Comparison of ENCODE assay signal across 17 cellular contexts in the genomic region with DNA sequence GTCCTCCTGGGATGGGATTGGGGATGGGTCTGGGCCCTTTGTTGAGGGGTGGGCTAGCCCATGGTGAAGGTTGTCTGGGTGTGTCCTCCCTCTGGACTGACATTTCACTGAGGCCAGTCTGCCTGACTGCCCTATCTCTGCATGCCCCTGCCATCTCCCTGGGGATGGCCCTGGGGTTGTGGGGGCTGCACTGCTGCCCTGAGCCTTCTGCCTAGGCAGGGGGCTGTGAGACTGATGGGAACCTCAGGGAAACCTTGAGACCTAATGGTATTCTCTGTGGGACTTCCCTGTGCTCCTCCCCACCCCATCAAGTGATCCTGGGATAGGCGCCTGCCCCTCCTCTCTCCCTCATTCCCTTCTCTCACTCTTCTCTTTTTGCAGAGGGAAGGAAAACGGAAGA. TPM values are rescaled to one million over a fixed set of nuclear protein-coding genes. Genes with fewer than 3 reads are reported as not detected.
DNase-seq lines count a peak whose midpoint lies in the region; ATAC-seq and TF ChIP-seq lines count a peak whose summit lies in the region.
"Had no signal": no experiment of that assay in that cellular context is flagged by ENCODE, and none has a peak within 500 bp of the region (broad histone marks: within the 10 kb centered on the region; RNA-seq: fewer than 3 reads in every experiment).

No MANE protein-coding gene starts in this region.

- CTCF ChIA-PET in activated naive CD4-positive, alpha-beta T cell treated with anti-CD3 and anti-CD28 coated beads, Interleukin-2, amount 10 ng/mL, durations not matched to agents 7 days and 5 days (lab: Charles Lee) = no interaction called here

- H3K4me1 Mint-ChIP-seq in natural killer cell = peaks cover 18 to 61% of the 10 kb centered on the region in 2 donors
- H3K4me1 Mint-ChIP-seq in natural killer cell treated with Interleukin-12 subunit alpha and Interleukin-12 subunit beta and Interleukin-15 and Interleukin-18, amount 100 ng/mL, for 72 hours (ENCODE audit: low read depth in 2 of 2) = peaks cover 12 to 33% of the 10 kb centered on the region in 2 donors
- peaks cover 45% of the 10 kb centered on the region for H3K4me1 Mint-ChIP-seq in endodermal cell
- H3K4me1 Mint-ChIP-seq in neural progenitor cell = peaks cover 78% of the 10 kb centered on the region
- H3K4me1 Mint-ChIP-seq in activated naive CD4-positive, alpha-beta T cell treated with anti-CD3 and anti-CD28 coated beads, Interleukin-2, amount 10 ng/mL, durations not matched to agents 7 days and 5 days = peaks cover 8% of the 10 kb centered on the region

- 46 to 80% methylated on average over 1 to 2 of the region's 2 CpGs for WGBS in endodermal cell (ENCODE audit: insufficient coverage in 1 of 2, insufficient read length in 1 of 2), 2 experiments

- H3K9me3 Mint-ChIP-seq in natural killer cell = no peaks in the 10 kb centered on the region
- H3K9me3 Mint-ChIP-seq in natural killer cell treated with Interleukin-12 subunit alpha and Interleukin-12 subunit beta and Interleukin-15 and Interleukin-18, amount 100 ng/mL, for 72 hours = no peaks in the 10 kb centered on the region
- no peaks in the 10 kb centered on the region for H3K9me3 Mint-ChIP-seq in endodermal cell
- no peaks in the 10 kb centered on the region for H3K9me3 Mint-ChIP-seq in neural progenitor cell
- H3K9me3 Mint-ChIP-seq in activated naive CD4-positive, alpha-beta T cell treated with anti-CD3 and anti-CD28 coated beads, Interleukin-2, amount 10 ng/mL, durations not matched to agents 7 days and 5 days = no peaks in the 10 kb centered on the region
- H3K9me3 Mint-ChIP-seq: activated T-cell treated with anti-CD3 and anti-CD28 coated beads, Interleukin-2, amount 50 U/mL, for 24 hours had no signal

- H2AFZ ChIP-seq in neural progenitor cell (replicated peaks) = no peak overlapping the region

- H3K4me2 ChIP-seq in neural progenitor cell = peak overlapping the region; percentile 80

- H3K79me2 ChIP-seq in neural progenitor cell (ENCODE audit: low read depth) = peaks cover 23% of the 10 kb centered on the region

- H3K4me3 ChIP-seq in endodermal cell (ENCODE audit: low read length) = no peak overlapping the region
- no peak overlapping the region for H3K4me3 ChIP-seq in neural progenitor cell

- H3K36me3 ChIP-seq in endodermal cell (ENCODE audit: control insufficient read depth, insufficient read depth, low read length) (peaks cover 22% of the 10 kb centered on the region), neural progenitor cell (no peaks in the 10 kb centered on the region)

- H3K36me3 Mint-ChIP-seq in natural killer cell (no peaks in the 10 kb centered on the region), endodermal cell (ENCODE audit: low read depth) (peaks cover 22% of the 10 kb centered on the region), neural progenitor cell (peaks cover 7% of the 10 kb centered on the region)
- no peaks in the 10 kb centered on the region for H3K36me3 Mint-ChIP-seq in natural killer cell treated with Interleukin-12 subunit alpha and Interleukin-12 subunit beta and Interleukin-15 and Interleukin-18, amount 100 ng/mL, for 72 hours
- H3K36me3 Mint-ChIP-seq in activated naive CD4-positive, alpha-beta T cell treated with anti-CD3 and anti-CD28 coated beads, Interleukin-2, amount 10 ng/mL, durations not matched to agents 7 days and 5 days = peaks cover 3% of the 10 kb centered on the region

- H3K27me3 ChIP-seq in endodermal cell (ENCODE audit: control insufficient read depth, insufficient read depth, low read length, poor library complexity, severe bottlenecking) = peaks cover 63% of the 10 kb centered on the region
- H3K27me3 ChIP-seq in neural progenitor cell = peaks cover 93% of the 10 kb centered on the region

- H3K27me3 Mint-ChIP-seq in natural killer cell (ENCODE audit: low read depth in 2 of 2) = no peaks in the 10 kb centered on the region
- no peaks in the 10 kb centered on the region for H3K27me3 Mint-ChIP-seq in natural killer cell treated with Interleukin-12 subunit alpha and Interleukin-12 subunit beta and Interleukin-15 and Interleukin-18, amount 100 ng/mL, for 72 hours
- peaks cover 99% of the 10 kb centered on the region for H3K27me3 Mint-ChIP-seq in endodermal cell (ENCODE audit: insufficient read depth)
- no peaks in the 10 kb centered on the region for H3K27me3 Mint-ChIP-seq in neural progenitor cell (ENCODE audit: insufficient read depth, low read depth)
- H3K27me3 Mint-ChIP-seq in activated naive CD4-positive, alpha-beta T cell treated with anti-CD3 and anti-CD28 coated beads, Interleukin-2, amount 10 ng/mL, durations not matched to agents 7 days and 5 days = peaks cover 7% of the 10 kb centered on the region
- H3K27me3 Mint-ChIP-seq: activated T-cell treated with anti-CD3 and anti-CD28 coated beads, Interleukin-2, amount 50 U/mL, for 24 hours had no signal

- no peak overlapping the region for H3K27ac ChIP-seq in endodermal cell (ENCODE audit: low read depth, low read length)
- H3K27ac ChIP-seq in neural progenitor cell = no peak overlapping the region

- peaks cover 31% of the 10 kb centered on the region for H3F3A ChIP-seq in neural progenitor cell (ENCODE audit: low read depth)

- TF ChIP-seq CTCF in natural killer cell (IDR thresholded peaks at IDR 0.05) (no peak), endodermal cell (conservative IDR thresholded peaks at IDR 0.05) (no peak), neural progenitor cell (IDR thresholded peaks at IDR 0.05) (no peak)

- H3K27ac Mint-ChIP-seq in natural killer cell (no peak overlapping the region), endodermal cell (no peak overlapping the region), neural progenitor cell (no peak overlapping the region)
- peak overlapping the region in 1 of 2 donors; percentile 71 for H3K27ac Mint-ChIP-seq in natural killer cell treated with Interleukin-12 subunit alpha and Interleukin-12 subunit beta and Interleukin-15 and Interleukin-18, amount 100 ng/mL, for 72 hours
- H3K27ac Mint-ChIP-seq in activated naive CD4-positive, alpha-beta T cell treated with anti-CD3 and anti-CD28 coated beads, Interleukin-2, amount 10 ng/mL, durations not matched to agents 7 days and 5 days = no peak overlapping the region
- H3K27ac Mint-ChIP-seq: activated T-cell treated with anti-CD3 and anti-CD28 coated beads, Interleukin-2, amount 50 U/mL, for 24 hours had no signal

- peak overlapping the region; percentile 37 for H3K4me3 Mint-ChIP-seq in natural killer cell
- no peak overlapping the region for H3K4me3 Mint-ChIP-seq in natural killer cell treated with Interleukin-12 subunit alpha and Interleukin-12 subunit beta and Interleukin-15 and Interleukin-18, amount 100 ng/mL, for 72 hours
- H3K4me3 Mint-ChIP-seq in endodermal cell = peak overlapping the region; percentile 34
- H3K4me3 Mint-ChIP-seq in neural progenitor cell = peak overlapping the region; percentile 78
- no peak overlapping the region for H3K4me3 Mint-ChIP-seq in activated naive CD4-positive, alpha-beta T cell treated with anti-CD3 and anti-CD28 coated beads, Interleukin-2, amount 10 ng/mL, durations not matched to agents 7 days and 5 days
- H3K4me3 Mint-ChIP-seq: activated T-cell treated with anti-CD3 and anti-CD28 coated beads, Interleukin-2, amount 50 U/mL, for 24 hours had no signal

- peaks cover 99% of the 10 kb centered on the region for H4K20me1 ChIP-seq in neural progenitor cell (ENCODE audit: low read depth)

- H3K9ac ChIP-seq in endodermal cell (ENCODE audit: extremely low read depth, low read length, poor library complexity, severe bottlenecking) = no peak overlapping the region
- H3K9ac ChIP-seq in neural progenitor cell = no peak overlapping the region

- intact Hi-C loops in natural killer cell (cut with micrococcal nuclease) = no loop called here

- H3K4me1 ChIP-seq in endodermal cell (ENCODE audit: control insufficient read depth, insufficient read depth, low read length) (peaks cover 19% of the 10 kb centered on the region), neural progenitor cell (peaks cover 30% of the 10 kb centered on the region)

- no peaks in the 10 kb centered on the region for H3K9me3 ChIP-seq in endodermal cell (ENCODE audit: control insufficient read depth, low read length)
- H3K9me3 ChIP-seq in neural progenitor cell (ENCODE audit: low read depth) = no peaks in the 10 kb centered on the region
- H3K9me3 ChIP-seq: heart right ventricle had no signal

- DNase-seq in natural killer cell (no peak), endodermal cell (no peak), neural progenitor cell (ENCODE audit: low spot score) (no peak), AML-193 (lab: John Stamatoyannopoulos, UW) (no peak), NCI-H2196 (lab: John Stamatoyannopoulos, UW; ENCODE audit: unreplicated experiment) (no peak)
- no peak for DNase-seq in natural killer cell treated with Interleukin-12 subunit alpha and Interleukin-12 subunit beta and Interleukin-15 and Interleukin-18, amount 100 ng/mL, for 72 hours (ENCODE audit: low spot score)
- DNase-seq in activated naive CD4-positive, alpha-beta T cell treated with anti-CD3 and anti-CD28 coated beads, Interleukin-2, amount 10 ng/mL, durations not matched to agents 7 days and 5 days = no peak
- no peak for DNase-seq in stimulated activated CD4-positive, alpha-beta T cell treated with anti-CD3 and anti-CD28 coated beads, Interleukin-4, amount 100 ng/mL, for 24 hours
- DNase-seq: activated CD4-positive, alpha-beta T cell treated with anti-CD3 and anti-CD28 coated beads, Interleukin-2, amount 50 U/mL, for 4 hours; activated T-cell treated with anti-CD3 and anti-CD28 coated beads, Interleukin-2, amount 50 U/mL, for 24 hours; cerebellar nuclear complex; heart right ventricle; Kasumi-1; NCI-H1436 treated with DMSO at 0.1 percent for 48 hours; NCI-H446; stimulated activated naive CD4-positive, alpha-beta T cell treated with Interleukin-2 at 50 U/mL for 16 hours; T1000 had no signal

- no peak for ATAC-seq in natural killer cell
- no peak for ATAC-seq in natural killer cell treated with Interleukin-12 subunit alpha and Interleukin-12 subunit beta and Interleukin-15 and Interleukin-18, amount 100 ng/mL, for 72 hours
- ATAC-seq: heart right ventricle had no signal

RNA-seq across cellular contexts. Expression of a gene that starts 19.9 kb away (rescaled TPM):
- total RNA-seq in natural killer cell (10 to 100 TPM; 39.8 to 55.0 (median 49.4) TPM), endodermal cell (10 to 100 TPM; 35.9 to 42.9 TPM), neural progenitor cell (ENCODE audit: low replicate concordance) (18.0 and 27.4 TPM in 2 replicates)
- 10 to 100 TPM; 15.8 to 31.0 TPM for total RNA-seq in natural killer cell treated with Interleukin-12 subunit alpha and Interleukin-12 subunit beta and Interleukin-15 and Interleukin-18, amount 100 ng/mL, for 72 hours
- 34.4 TPM for polyA plus RNA-seq in endodermal cell (2013, experiment 1 of 2)
- 37.1 TPM for polyA plus RNA-seq in endodermal cell (2013, experiment 2 of 2)

Comparison
In these comparisons a context has a peak if more than half of its experiments do, and no peak if none do; other contexts are left out.
1. H3K4me3 Mint-ChIP-seq: peak in natural killer cell (single experiment), endodermal cell (single experiment) and neural progenitor cell (single experiment); none in natural killer cell treated with Interleukin-12 subunit alpha and Interleukin-12 subunit beta and Interleukin-15 and Interleukin-18, amount 100 ng/mL, for 72 hours (single experiment) and activated naive CD4-positive, alpha-beta T cell treated with anti-CD3 and anti-CD28 coated beads, Interleukin-2, amount 10 ng/mL, durations not matched to agents 7 days and 5 days (single experiment).